1 cellular context compared by ENCODE assay signal in the genomic region with DNA sequence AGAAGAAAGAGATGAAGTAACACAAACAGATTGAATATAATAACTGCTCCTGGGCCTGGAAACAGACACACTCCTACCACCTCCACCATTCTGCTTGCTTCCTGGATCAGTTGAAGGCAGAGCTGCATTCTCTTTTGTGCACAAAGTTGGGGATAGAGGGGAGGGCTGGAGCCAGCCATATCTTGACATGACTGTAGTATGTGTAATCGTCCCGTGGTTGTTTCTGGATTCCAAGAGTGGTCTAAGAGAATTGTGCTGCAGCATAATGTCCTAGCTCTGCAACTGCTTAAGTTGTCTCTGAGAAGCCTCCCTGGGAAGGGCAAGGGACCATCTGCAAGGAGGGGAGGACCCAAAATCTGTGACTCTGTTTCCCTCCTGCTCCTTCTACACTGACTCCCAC.
TF ChIP-seq lines count a peak whose summit lies in the region.

No MANE protein-coding gene starts in this region.

TF ChIP-seq in GM12878, 131 proteins besides CTCF, POLR2A, EP300 and RAD21:
- TF ChIP-seq SP1 (IDR thresholded peaks at IDR 0.05; ENCODE audit: low read depth, low read length): no peak
- TF ChIP-seq IKZF1 (conservative IDR thresholded peaks at IDR 0.05): no peak
- no peak for TF ChIP-seq IRF4 (IDR thresholded peaks at IDR 0.05; ENCODE audit: low read depth, low read length)
- no peak for TF ChIP-seq KDM1A (IDR thresholded peaks at IDR 0.05; ENCODE audit: borderline replicate concordance)
